9 cellular contexts compared by ENCODE assay signal in genomic region chr17:45291170-45291805, GRCh38. TPM values are rescaled to one million over a fixed set of nuclear protein-coding genes. Genes with fewer than 3 reads are reported as not detected.
DNase-seq lines count a peak whose midpoint lies in the region; ATAC-seq and TF ChIP-seq lines count a peak whose summit lies in the region.
"Had no signal": no experiment of that assay in that cellular context is flagged by ENCODE, and none has a peak within 500 bp of the region (broad histone marks: within the 10 kb centered on the region; RNA-seq: fewer than 3 reads in every experiment).

No MANE protein-coding gene starts in this region.

- TF ChIP-seq CTCF in SK-N-SH (IDR thresholded peaks at IDR 0.05), result no peak

- H3K9ac ChIP-seq in stomach smooth muscle (ENCODE audit: low read length in 2 of 2), result peak overlapping the region; percentile 6 to 65
- no peak overlapping the region for H3K9ac ChIP-seq in SK-N-SH

- H3K79me2 ChIP-seq in SK-N-SH (ENCODE audit: insufficient read depth), result peaks cover 64% of the 10 kb centered on the region

- WGBS in SK-N-SH (ENCODE audit: low lambda C conversion rate), result 91% methylated on average over 5 of the region's 5 CpGs

- H3K4me2 ChIP-seq in SK-N-SH, result no peak overlapping the region

- H2AFZ ChIP-seq in SK-N-SH (ENCODE audit: low read depth), result no peak overlapping the region

- H3K4me1 Mint-ChIP-seq in activated T-cell treated with anti-CD3 and anti-CD28 coated beads, Interleukin-2, amount 50 U/mL, for 24 hours (ENCODE audit: low read depth), result peaks cover 60% of the 10 kb centered on the region
- peaks cover 46% of the 10 kb centered on the region for H3K4me1 Mint-ChIP-seq in activated T-cell treated with anti-CD3 and anti-CD28 coated beads, Interleukin-2, amount 50 U/mL, for 4 hours (ENCODE audit: low read depth)
- H3K4me1 Mint-ChIP-seq in T-helper 17 cell, result peaks cover 34% of the 10 kb centered on the region
- peaks cover 45 to 58% of the 10 kb centered on the region in 2 donors for H3K4me1 Mint-ChIP-seq in immature natural killer cell

- peaks cover 36% of the 10 kb centered on the region for H3F3A ChIP-seq in SK-N-SH (replicated peaks; ENCODE audit: insufficient read depth)

- POLR2A ChIA-PET in SK-N-SH (lab: Yijun Ruan, JAX), result no interaction called here

- H3K4me1 ChIP-seq in stomach smooth muscle (ENCODE audit: control insufficient read depth, insufficient read depth, low read length) (peaks cover 100% of the 10 kb centered on the region), SK-N-SH (ENCODE audit: control insufficient read depth in 1 of 2, insufficient read depth in 2 of 2, low read depth in 1 of 2, low read length in 1 of 2) (peaks cover 45 to 89% of the 10 kb centered on the region in 2 experiments)

- H3K36me3 ChIP-seq in stomach smooth muscle (ENCODE audit: control insufficient read depth in 2 of 2, insufficient read depth in 2 of 2, low read length in 2 of 2) (peaks cover 18 to 23% of the 10 kb centered on the region in 2 donors), SK-N-SH (replicated peaks in 1 of 2; ENCODE audit: control insufficient read depth in 1 of 2, insufficient read depth in 2 of 2, low read length in 1 of 2) (peaks cover 33 to 45% of the 10 kb centered on the region in 2 experiments)

- H3K4me3 ChIP-seq in stomach smooth muscle (ENCODE audit: low read length in 2 of 2) (peak overlapping the region in 1 of 2 donors; percentile 44), SK-N-SH (ENCODE audit: low read depth in 2 of 2, low read length in 1 of 2) (no peak overlapping the region)

- ATAC-seq in activated T-cell treated with anti-CD3 and anti-CD28 coated beads, Interleukin-2, amount 50 U/mL, for 4 hours, result no peak
- ATAC-seq in T-helper 17 cell (no peak), GM18519 (IDR thresholded peaks at IDR 0.05; ENCODE audit: low FRiP score, unreplicated experiment) (no peak)

- no peak overlapping the region for H3K4me3 Mint-ChIP-seq in activated T-cell treated with anti-CD3 and anti-CD28 coated beads, Interleukin-2, amount 50 U/mL, for 24 hours
- H3K4me3 Mint-ChIP-seq in activated T-cell treated with anti-CD3 and anti-CD28 coated beads, Interleukin-2, amount 50 U/mL, for 4 hours, result no peak overlapping the region
- H3K4me3 Mint-ChIP-seq in T-helper 17 cell (no peak overlapping the region), immature natural killer cell (no peak overlapping the region)
- H3K4me3 Mint-ChIP-seq: HFFc6 had no signal

- H3K36me3 Mint-ChIP-seq in activated T-cell treated with anti-CD3 and anti-CD28 coated beads, Interleukin-2, amount 50 U/mL, for 24 hours (ENCODE audit: low read depth), result peaks cover 100% of the 10 kb centered on the region
- peaks cover 14% of the 10 kb centered on the region for H3K36me3 Mint-ChIP-seq in activated T-cell treated with anti-CD3 and anti-CD28 coated beads, Interleukin-2, amount 50 U/mL, for 4 hours (ENCODE audit: insufficient read depth)
- peaks cover 2% of the 10 kb centered on the region for H3K36me3 Mint-ChIP-seq in T-helper 17 cell (ENCODE audit: low read depth)
- H3K36me3 Mint-ChIP-seq in immature natural killer cell, result peaks cover 4 to 14% (median 4%) of the 10 kb centered on the region in 3 donors

- no peaks in the 10 kb centered on the region for H3K27me3 Mint-ChIP-seq in activated T-cell treated with anti-CD3 and anti-CD28 coated beads, Interleukin-2, amount 50 U/mL, for 24 hours
- no peaks in the 10 kb centered on the region for H3K27me3 Mint-ChIP-seq in activated T-cell treated with anti-CD3 and anti-CD28 coated beads, Interleukin-2, amount 50 U/mL, for 4 hours (ENCODE audit: low read depth)
- H3K27me3 Mint-ChIP-seq in T-helper 17 cell (no peaks in the 10 kb centered on the region), immature natural killer cell (ENCODE audit: low read depth in 3 of 3) (peaks cover 0 to 2% (median 0%) of the 10 kb centered on the region in 3 donors)

- TF ChIP-seq RAD21 in SK-N-SH (IDR thresholded peaks at IDR 0.05; ENCODE audit: low read length), result no peak

- no peaks in the 10 kb centered on the region for H3K9me2 ChIP-seq in SK-N-SH

- H3K27ac ChIP-seq in stomach smooth muscle (ENCODE audit: low read length) (peak overlapping the region; percentile 96), SK-N-SH (ENCODE audit: low read depth in 2 of 2, low read length in 1 of 2) (no peak overlapping the region; a peak in 1 of 4 replicates)

- H3K27me3 ChIP-seq in stomach smooth muscle (ENCODE audit: control insufficient read depth in 1 of 2, insufficient read depth in 2 of 2, low read length in 2 of 2) (no peaks in the 10 kb centered on the region), SK-N-SH (ENCODE audit: insufficient read depth) (no peaks in the 10 kb centered on the region)

- DNase-seq in activated T-cell treated with anti-CD3 and anti-CD28 coated beads, Interleukin-2, amount 50 U/mL, for 24 hours, result no peak
- no peak for DNase-seq in activated T-cell treated with anti-CD3 and anti-CD28 coated beads, Interleukin-2, amount 50 U/mL, for 4 hours
- DNase-seq in T-helper 17 cell (no peak), immature natural killer cell (no peak), SK-N-SH (no peak)
- no peak for DNase-seq in stimulated activated CD4-positive, alpha-beta T cell treated with anti-CD3 and anti-CD28 coated beads, Interleukin-15, amount 100 ng/mL, for 24 hours
- DNase-seq: HFFc6 had no signal

- CTCF ChIA-PET in SK-N-SH (lab: Yijun Ruan, JAX), result interaction anchor here (0.9 kb wide), 1 partner anchor 14 kb away, joined by 3 read pairs; no protein-coding TSS in a partner anchor

- no peaks in the 10 kb centered on the region for H3K9me3 Mint-ChIP-seq in activated T-cell treated with anti-CD3 and anti-CD28 coated beads, Interleukin-2, amount 50 U/mL, for 24 hours
- H3K9me3 Mint-ChIP-seq in activated T-cell treated with anti-CD3 and anti-CD28 coated beads, Interleukin-2, amount 50 U/mL, for 4 hours, result no peaks in the 10 kb centered on the region
- H3K9me3 Mint-ChIP-seq in immature natural killer cell, result no peaks in the 10 kb centered on the region
- H3K9me3 Mint-ChIP-seq: HFFc6 had no signal

- H3K27ac Mint-ChIP-seq in activated T-cell treated with anti-CD3 and anti-CD28 coated beads, Interleukin-2, amount 50 U/mL, for 24 hours, result peak overlapping the region; percentile 88
- H3K27ac Mint-ChIP-seq in T-helper 17 cell (peak overlapping the region; percentile 93), immature natural killer cell (peak overlapping the region; percentile 31 to 85 (median 53))
- H3K27ac Mint-ChIP-seq: HFFc6 had no signal

- no peak for TF ChIP-seq EP300 in SK-N-SH (IDR thresholded peaks at IDR 0.05; ENCODE audit: borderline replicate concordance in 1 of 2, low read depth in 1 of 2, low read length in 1 of 2)

- H4K20me1 ChIP-seq in SK-N-SH (ENCODE audit: insufficient read depth), result peaks cover 57% of the 10 kb centered on the region

- H3K9me3 ChIP-seq in T-helper 17 cell (ENCODE audit: control insufficient read depth, low read length, poor library complexity, severe bottlenecking) (no peaks in the 10 kb centered on the region), stomach smooth muscle (ENCODE audit: control insufficient read depth in 2 of 2, low read length in 2 of 2) (no peaks in the 10 kb centered on the region), SK-N-SH (no peaks in the 10 kb centered on the region)

TF ChIP-seq in SK-N-SH, 30 proteins besides CTCF, POLR2A, EP300 and RAD21:
- no peak for TF ChIP-seq USF1 (IDR thresholded peaks at IDR 0.05; ENCODE audit: borderline replicate concordance, low read depth)
- TF ChIP-seq SIN3A (IDR thresholded peaks at IDR 0.05; ENCODE audit: borderline replicate concordance, low read depth, low read length), result no peak
- TF ChIP-seq MXI1 (IDR thresholded peaks at IDR 0.05; ENCODE audit: low read depth, low read length), result no peak
- TF ChIP-seq FOSL2 (IDR thresholded peaks at IDR 0.05; ENCODE audit: borderline replicate concordance, low read depth), result no peak
- no peak for TF ChIP-seq GATA2 (CRISPR knock-in tag; IDR thresholded peaks at IDR 0.05)
- TF ChIP-seq SMC3 (IDR thresholded peaks at IDR 0.05; ENCODE audit: low read depth, low read length), result no peak
- no peak for TF ChIP-seq NFIC (IDR thresholded peaks at IDR 0.05; ENCODE audit: borderline replicate concordance)
- no peak for TF ChIP-seq POLR2AphosphoS5 (IDR thresholded peaks at IDR 0.05; ENCODE audit: low read depth, low read length)

RNA-seq across cellular contexts. Expression of gene MAP3K14, which starts 25.5 kb away (rescaled TPM):
- 10 to 100 TPM; 76.3 to 88.2 (median 85.8) TPM for total RNA-seq in activated T-cell treated with anti-CD3 and anti-CD28 coated beads, Interleukin-2, amount 50 U/mL, for 4 hours
- 10 to 100 TPM; 43.8 to 49.1 TPM for total RNA-seq in T-helper 17 cell
- 1 to 10 TPM; 1.0 to 3.4 (median 3.0) TPM for polyA plus RNA-seq in immature natural killer cell
- 11.9 and 13.7 TPM in 2 replicates for polyA plus RNA-seq in SK-N-SH (2012; rRNA removed)
- polyA plus RNA-seq in SK-N-SH (2012; cell fraction: cytosol; rRNA removed), result 4.4 and 7.2 TPM in 2 replicates
- polyA plus RNA-seq in SK-N-SH (2012; cell fraction: nucleus; rRNA removed), result 51.1 and 59.6 TPM in 2 replicates

RNA-seq across cellular contexts. Expression of gene SPATA32, which starts 29.4 kb away (rescaled TPM):
- under 1 TPM; 0.25 to 0.63 (median 0.27) TPM for total RNA-seq in activated T-cell treated with anti-CD3 and anti-CD28 coated beads, Interleukin-2, amount 50 U/mL, for 4 hours
- under 1 TPM in 1 of 2 donors, not detected in 1; 0.17 TPM for total RNA-seq in T-helper 17 cell
- polyA plus RNA-seq in immature natural killer cell (under 1 TPM in 1 of 3 donors, not detected in 2; 0.16 TPM), SK-N-SH (2012; rRNA removed) (0.08 TPM in 1 of 2 replicates, not detected in the other)
- polyA plus RNA-seq in SK-N-SH (2012; cell fraction: cytosol; rRNA removed), result not detected in 2 replicates
- polyA plus RNA-seq in SK-N-SH (2012; cell fraction: nucleus; rRNA removed), result 0.10 TPM in 1 of 2 replicates, not detected in the other
